Comparison of ENCODE assay signal across 1 cellular context in the genomic region with DNA sequence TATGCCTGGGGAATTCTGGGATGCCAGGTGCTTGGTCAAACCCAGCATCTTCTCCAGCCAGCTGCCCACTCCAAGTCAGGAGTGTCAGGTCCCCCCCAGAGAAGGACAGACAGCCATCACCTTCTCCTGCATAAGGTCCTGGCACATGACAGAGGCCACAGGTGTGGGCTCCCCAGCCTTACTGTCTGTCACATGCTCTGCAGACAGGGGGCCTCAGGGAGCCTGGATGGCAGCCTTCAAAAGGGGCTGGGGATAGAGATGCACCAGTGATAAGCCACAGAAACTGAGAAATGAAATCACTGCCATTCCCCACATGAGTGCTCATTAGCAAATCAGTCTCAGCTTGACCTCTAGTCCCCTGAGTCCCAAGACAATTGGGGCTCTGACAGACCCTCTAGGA.
TF ChIP-seq lines count a peak whose summit lies in the region.

No MANE protein-coding gene starts in this region.

TF ChIP-seq in GM23338, 12 proteins besides CTCF, POLR2A, EP300 and RAD21 (continued from another document):
- TF ChIP-seq EZH2phosphoT487 (IDR thresholded peaks at IDR 0.05; ENCODE audit: unreplicated experiment) (no peak), STAT1 (IDR thresholded peaks at IDR 0.05; ENCODE audit: unreplicated experiment) (no peak), EZH2 (IDR thresholded peaks at IDR 0.05; ENCODE audit: low read depth, unreplicated experiment) (no peak), CREB1 (CRISPR knock-in tag; IDR thresholded peaks at IDR 0.05; ENCODE audit: low read depth) (no peak), ZNF331 (CRISPR knock-in tag; IDR thresholded peaks at IDR 0.05; ENCODE audit: low read depth) (no peak), POLR2AphosphoS5 (IDR thresholded peaks at IDR 0.05; ENCODE audit: low read depth) (no peak)
- TF ChIP-seq, protein P1, sequence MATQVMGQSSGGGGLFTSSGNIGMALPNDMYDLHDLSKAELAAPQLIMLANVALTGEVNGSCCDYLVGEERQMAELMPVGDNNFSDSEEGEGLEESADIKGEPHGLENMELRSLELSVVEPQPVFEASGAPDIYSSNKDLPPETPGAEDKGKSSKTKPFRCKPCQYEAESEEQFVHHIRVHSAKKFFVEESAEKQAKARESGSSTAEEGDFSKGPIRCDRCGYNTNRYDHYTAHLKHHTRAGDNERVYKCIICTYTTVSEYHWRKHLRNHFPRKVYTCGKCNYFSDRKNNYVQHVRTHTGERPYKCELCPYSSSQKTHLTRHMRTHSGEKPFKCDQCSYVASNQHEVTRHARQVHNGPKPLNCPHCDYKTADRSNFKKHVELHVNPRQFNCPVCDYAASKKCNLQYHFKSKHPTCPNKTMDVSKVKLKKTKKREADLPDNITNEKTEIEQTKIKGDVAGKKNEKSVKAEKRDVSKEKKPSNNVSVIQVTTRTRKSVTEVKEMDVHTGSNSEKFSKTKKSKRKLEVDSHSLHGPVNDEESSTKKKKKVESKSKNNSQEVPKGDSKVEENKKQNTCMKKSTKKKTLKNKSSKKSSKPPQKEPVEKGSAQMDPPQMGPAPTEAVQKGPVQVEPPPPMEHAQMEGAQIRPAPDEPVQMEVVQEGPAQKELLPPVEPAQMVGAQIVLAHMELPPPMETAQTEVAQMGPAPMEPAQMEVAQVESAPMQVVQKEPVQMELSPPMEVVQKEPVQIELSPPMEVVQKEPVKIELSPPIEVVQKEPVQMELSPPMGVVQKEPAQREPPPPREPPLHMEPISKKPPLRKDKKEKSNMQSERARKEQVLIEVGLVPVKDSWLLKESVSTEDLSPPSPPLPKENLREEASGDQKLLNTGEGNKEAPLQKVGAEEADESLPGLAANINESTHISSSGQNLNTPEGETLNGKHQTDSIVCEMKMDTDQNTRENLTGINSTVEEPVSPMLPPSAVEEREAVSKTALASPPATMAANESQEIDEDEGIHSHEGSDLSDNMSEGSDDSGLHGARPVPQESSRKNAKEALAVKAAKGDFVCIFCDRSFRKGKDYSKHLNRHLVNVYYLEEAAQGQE (IDR thresholded peaks at IDR 0.05; ENCODE audit: unreplicated experiment) = no peak
